In genomic region chr11:85052636-85053035, GRCh38 we compare ENCODE assay signal across 34 cellular contexts.
"Had no signal": no experiment of that assay in that cellular context is flagged by ENCODE, and none has a peak within 500 bp of the region (broad histone marks: within the 10 kb centered on the region; RNA-seq: fewer than 3 reads in every experiment).

No MANE protein-coding gene starts in this region.

- H3K27me3 ChIP-seq: adrenal gland, breast epithelium, cardiac muscle cell, colonic mucosa, esophagus squamous epithelium, gastroesophageal sphincter, heart right ventricle, hepatocyte had no signal

- H3K27ac Mint-ChIP-seq: activated CD4-positive, alpha-beta memory T cell treated with anti-CD3 and anti-CD28 coated beads for 36 hours; activated CD4-positive, alpha-beta T cell treated with anti-CD3 and anti-CD28 coated beads for 36 hours; activated CD4-positive, alpha-beta T cell treated with anti-CD3 and anti-CD28 coated beads, Interleukin-2, amount 10 ng/mL, durations not matched to agents 24 days and 14 days; activated CD8-positive, alpha-beta memory T cell treated with anti-CD3 and anti-CD28 coated beads, Interleukin-2, amount 10 ng/mL, durations not matched to agents 7 days and 5 days; activated CD8-positive, alpha-beta T cell treated with anti-CD3 and anti-CD28 coated beads, Interleukin-2, amount 10 ng/mL, durations not matched to agents 7 days and 5 days; activated naive CD8-positive, alpha-beta T cell; activated T-helper 17 cell treated with anti-CD3 and anti-CD28 coated beads, Interleukin-2, amount 50 U/mL, for 72 hours; brain had no signal

- H3K4me3 ChIP-seq: adrenal gland, breast epithelium, cardiac muscle cell, colonic mucosa, esophagus squamous epithelium, gastroesophageal sphincter, heart right ventricle, hepatocyte had no signal

- H3K27me3 Mint-ChIP-seq: activated CD4-positive, alpha-beta memory T cell treated with anti-CD3 and anti-CD28 coated beads for 36 hours; activated CD4-positive, alpha-beta T cell treated with anti-CD3 and anti-CD28 coated beads for 36 hours; activated CD4-positive, alpha-beta T cell treated with anti-CD3 and anti-CD28 coated beads, Interleukin-2, amount 10 ng/mL, durations not matched to agents 24 days and 14 days; activated CD8-positive, alpha-beta memory T cell treated with anti-CD3 and anti-CD28 coated beads, Interleukin-2, amount 10 ng/mL, durations not matched to agents 7 days and 5 days; activated naive CD8-positive, alpha-beta T cell; activated T-helper 17 cell treated with anti-CD3 and anti-CD28 coated beads, Interleukin-2, amount 50 U/mL, for 72 hours; brain had no signal

- H3K4me3 Mint-ChIP-seq: activated CD4-positive, alpha-beta memory T cell treated with anti-CD3 and anti-CD28 coated beads for 36 hours; activated CD4-positive, alpha-beta T cell treated with anti-CD3 and anti-CD28 coated beads for 36 hours; activated CD4-positive, alpha-beta T cell treated with anti-CD3 and anti-CD28 coated beads, Interleukin-2, amount 10 ng/mL, durations not matched to agents 24 days and 14 days; activated CD8-positive, alpha-beta memory T cell treated with anti-CD3 and anti-CD28 coated beads, Interleukin-2, amount 10 ng/mL, durations not matched to agents 7 days and 5 days; activated CD8-positive, alpha-beta T cell treated with anti-CD3 and anti-CD28 coated beads, Interleukin-2, amount 10 ng/mL, durations not matched to agents 7 days and 5 days; activated naive CD8-positive, alpha-beta T cell; activated T-helper 17 cell treated with anti-CD3 and anti-CD28 coated beads, Interleukin-2, amount 50 U/mL, for 72 hours; brain had no signal

- H3K4me1 Mint-ChIP-seq: activated CD4-positive, alpha-beta T cell treated with anti-CD3 and anti-CD28 coated beads for 36 hours; activated CD4-positive, alpha-beta T cell treated with anti-CD3 and anti-CD28 coated beads, Interleukin-2, amount 10 ng/mL, durations not matched to agents 24 days and 14 days; activated CD8-positive, alpha-beta memory T cell treated with anti-CD3 and anti-CD28 coated beads, Interleukin-2, amount 10 ng/mL, durations not matched to agents 7 days and 5 days; activated T-helper 17 cell treated with anti-CD3 and anti-CD28 coated beads, Interleukin-2, amount 50 U/mL, for 72 hours had no signal

- H3K4me2 ChIP-seq: hepatocyte had no signal

- H3K36me3 Mint-ChIP-seq: activated CD4-positive, alpha-beta memory T cell treated with anti-CD3 and anti-CD28 coated beads for 36 hours; activated CD8-positive, alpha-beta memory T cell treated with anti-CD3 and anti-CD28 coated beads, Interleukin-2, amount 10 ng/mL, durations not matched to agents 7 days and 5 days; activated naive CD8-positive, alpha-beta T cell; brain had no signal

- FAIRE-seq: endometrium, endothelial cell of umbilical vein had no signal

- H2AFZ ChIP-seq: hepatocyte had no signal

- ATAC-seq: activated CD4-positive, alpha-beta T cell treated with anti-CD3 and anti-CD28 coated beads for 36 hours; activated CD8-positive, alpha-beta memory T cell treated with anti-CD3 and anti-CD28 coated beads, Interleukin-2, amount 10 ng/mL, durations not matched to agents 7 days and 5 days; activated CD8-positive, alpha-beta T cell treated with anti-CD3 and anti-CD28 coated beads, Interleukin-2, amount 10 ng/mL, durations not matched to agents 7 days and 5 days; activated T-helper 17 cell treated with anti-CD3 and anti-CD28 coated beads, Interleukin-2, amount 50 U/mL, for 72 hours; gastroesophageal sphincter; heart right ventricle had no signal

- H3K36me3 ChIP-seq: adrenal gland, breast epithelium, cardiac muscle cell, colonic mucosa, esophagus squamous epithelium, gastroesophageal sphincter, heart right ventricle had no signal

- DNase-seq: activated CD4-positive, alpha-beta memory T cell treated with anti-CD3 and anti-CD28 coated beads for 36 hours; activated CD4-positive, alpha-beta T cell treated with anti-CD3 and anti-CD28 coated beads for 36 hours; activated CD4-positive, alpha-beta T cell treated with anti-CD3 and anti-CD28 coated beads, Interleukin-2, amount 10 ng/mL, durations not matched to agents 24 days and 14 days; activated CD4-positive, CD25-positive, alpha-beta regulatory T cell; activated CD4-positive, CD25-positive, alpha-beta regulatory T cell treated with anti-CD3 and anti-CD28 coated beads, Interleukin-2, amount 50 U/mL, for 72 hours; activated CD8-positive, alpha-beta memory T cell treated with anti-CD3 and anti-CD28 coated beads, Interleukin-2, amount 10 ng/mL, durations not matched to agents 7 days and 5 days; activated CD8-positive, alpha-beta memory T cell treated with anti-CD3 and anti-CD28 coated beads, Interleukin-2, amount 50 U/mL, for 4 hours; activated CD8-positive, alpha-beta T cell treated with anti-CD3 and anti-CD28 coated beads, Interleukin-2, amount 10 ng/mL, durations not matched to agents 7 days and 5 days; activated effector memory CD4-positive, alpha-beta T cell treated with Interleukin-2 at 50 U/mL for 16 hours; activated gamma-delta T cell treated with Interleukin-2 at 50 U/mL for 16 hours; activated naive CD4-positive, alpha-beta T cell treated with anti-CD3 and anti-CD28 coated beads, Interleukin-2, amount 50 U/mL, for 16 hours; activated naive CD4-positive, alpha-beta T cell treated with Interleukin-2 at 50 U/mL for 16 hours; activated T-cell treated with anti-CD3 and anti-CD28 coated beads, Interleukin-2, amount 50 U/mL, for 1 hour; adrenal gland; amygdala; aorta; central memory CD4-positive, alpha-beta T cell; cerebellar nuclear complex; colonic mucosa; effector CD8-positive, alpha-beta T cell; esophagus squamous epithelium; foreskin melanocyte; heart right ventricle; T-helper 2 cell had no signal

- H3K79me2 ChIP-seq: hepatocyte had no signal

- H3K9me3 Mint-ChIP-seq: activated CD4-positive, alpha-beta T cell treated with anti-CD3 and anti-CD28 coated beads, Interleukin-2, amount 10 ng/mL, durations not matched to agents 24 days and 14 days; brain had no signal

- H3K27ac ChIP-seq: adrenal gland, breast epithelium, cardiac muscle cell, colonic mucosa, epithelial cell of prostate, esophagus squamous epithelium, gastroesophageal sphincter, heart right ventricle, hepatocyte had no signal

- H3K9me3 ChIP-seq: adrenal gland, breast epithelium, colonic mucosa, gastroesophageal sphincter, heart right ventricle had no signal

- H3K4me1 ChIP-seq: adrenal gland, breast epithelium, colonic mucosa, esophagus squamous epithelium, gastroesophageal sphincter, heart right ventricle had no signal
